In genomic region chr2:121266543-121267106, GRCh38 we compare ENCODE assay signal across 25 cellular contexts. TPM values are rescaled to one million over a fixed set of nuclear protein-coding genes. Genes with fewer than 3 reads are reported as not detected.
DNase-seq lines count a peak whose midpoint lies in the region; ATAC-seq and TF ChIP-seq lines count a peak whose summit lies in the region.
"Had no signal": no experiment of that assay in that cellular context is flagged by ENCODE, and none has a peak within 500 bp of the region (broad histone marks: within the 10 kb centered on the region; RNA-seq: fewer than 3 reads in every experiment).

No MANE protein-coding gene starts in this region.

- CTCF ChIA-PET in Calu3 (lab: Charles Lee), result no interaction called here
- CTCF ChIA-PET in HEK293 (lab: Yijun Ruan, JAX), result no interaction called here

- H3K4me3 Mint-ChIP-seq in Calu3 (ENCODE audit: low read depth, unreplicated experiment), result no peak overlapping the region
- H3K4me3 Mint-ChIP-seq: activated CD4-positive, alpha-beta memory T cell treated with anti-CD3 and anti-CD28 coated beads, Interleukin-2, amount 10 ng/mL, durations not matched to agents 7 days and 5 days; CD4-positive, alpha-beta T cell; central memory CD8-positive, alpha-beta T cell; naive thymus-derived CD4-positive, alpha-beta T cell; stimulated activated naive B cell treated with anti-CD40 and anti-IgM and Interleukin-4, amounts not matched to agents 10 μg/mL and 1 μg/mL and 100 μg/mL, for 72 hours had no signal

- H3K36me3 Mint-ChIP-seq in Calu3 (ENCODE audit: insufficient read depth, unreplicated experiment), result peaks cover 10% of the 10 kb centered on the region
- H3K36me3 Mint-ChIP-seq: naive thymus-derived CD4-positive, alpha-beta T cell; stimulated activated naive B cell treated with anti-CD40 and anti-IgM and Interleukin-4, amounts not matched to agents 10 μg/mL and 1 μg/mL and 100 μg/mL, for 72 hours had no signal

- intact Hi-C loops in Calu3 (cut with micrococcal nuclease; ENCODE audit: unreplicated experiment), result no loop called here

- no peak overlapping the region for H3K27ac ChIP-seq in HEK293 (ENCODE audit: extremely low read depth, low read depth, low read length)
- H3K27ac ChIP-seq: suprapubic skin, vagina had no signal

- DNase-seq in Calu3, result peak; percentile 35
- peak; percentile 11 for DNase-seq in mesenteric fat pad (ENCODE audit: low spot score)
- no peak for DNase-seq in NCI-H2107 (lab: John Stamatoyannopoulos, UW)
- DNase-seq in NCI-H524 (lab: John Stamatoyannopoulos, UW), result no peak
- DNase-seq: activated CD4-positive, alpha-beta memory T cell treated with anti-CD3 and anti-CD28 coated beads, Interleukin-2, amount 10 ng/mL, durations not matched to agents 7 days and 5 days; activated CD4-positive, CD25-positive, alpha-beta regulatory T cell treated with anti-CD3 and anti-CD28 coated beads, Interleukin-2, amount 50 U/mL, for 72 hours; activated gamma-delta T cell; activated T-cell treated with anti-CD3 and anti-CD28 coated beads for 4 hours; CD4-positive, alpha-beta T cell; dermis blood vessel endothelial cell; KG1; left cardiac atrium; MV-4-11; naive thymus-derived CD4-positive, alpha-beta T cell; NCI-H2227 treated with DMSO at 0.1 percent for 48 hours; retina; SIG-M5; stimulated activated CD4-positive, alpha-beta T cell treated with anti-CD3 and anti-CD28 coated beads, Interleukin-4, amount 100 ng/mL, for 1 hour; stimulated activated naive B cell treated with anti-CD40 and anti-IgM and Interleukin-4, amounts not matched to agents 10 μg/mL and 1 μg/mL and 100 μg/mL, for 72 hours had no signal

- H3K27me3 Mint-ChIP-seq in Calu3 (ENCODE audit: unreplicated experiment), result no peaks in the 10 kb centered on the region
- H3K27me3 Mint-ChIP-seq: activated CD4-positive, alpha-beta memory T cell treated with anti-CD3 and anti-CD28 coated beads, Interleukin-2, amount 10 ng/mL, durations not matched to agents 7 days and 5 days; CD4-positive, alpha-beta T cell had no signal

- BruUV-seq in Calu3 (replicated peaks; lab: Mats Ljungman, UMichigan), result no TSS peak

- H3K9me3 ChIP-seq in HEK293 (ENCODE audit: control insufficient read depth, insufficient read depth, low read depth, low read length), result no peaks in the 10 kb centered on the region
- H3K9me3 ChIP-seq: suprapubic skin, vagina had no signal

- POLR2A ChIA-PET in HEK293 (lab: Yijun Ruan, JAX), result no interaction called here

- H3K4me3 ChIP-seq in HEK293 (ENCODE audit: low read depth, low read length), result no peak overlapping the region
- H3K4me3 ChIP-seq: suprapubic skin, vagina had no signal

- peaks cover 28% of the 10 kb centered on the region for H3K4me1 Mint-ChIP-seq in Calu3 (ENCODE audit: low read depth, unreplicated experiment)
- H3K4me1 Mint-ChIP-seq: activated CD4-positive, alpha-beta memory T cell treated with anti-CD3 and anti-CD28 coated beads, Interleukin-2, amount 10 ng/mL, durations not matched to agents 7 days and 5 days; central memory CD8-positive, alpha-beta T cell; naive thymus-derived CD4-positive, alpha-beta T cell; stimulated activated naive B cell treated with anti-CD40 and anti-IgM and Interleukin-4, amounts not matched to agents 10 μg/mL and 1 μg/mL and 100 μg/mL, for 72 hours had no signal

- H3K27ac Mint-ChIP-seq in Calu3 (ENCODE audit: unreplicated experiment), result peak overlapping the region; percentile 6
- H3K27ac Mint-ChIP-seq: activated CD4-positive, alpha-beta memory T cell treated with anti-CD3 and anti-CD28 coated beads, Interleukin-2, amount 10 ng/mL, durations not matched to agents 7 days and 5 days; CD4-positive, alpha-beta T cell; naive thymus-derived CD4-positive, alpha-beta T cell; stimulated activated naive B cell treated with anti-CD40 and anti-IgM and Interleukin-4, amounts not matched to agents 10 μg/mL and 1 μg/mL and 100 μg/mL, for 72 hours had no signal

- H3K4me1 ChIP-seq in HEK293 (ENCODE audit: control insufficient read depth, insufficient read depth, low read length), result peaks cover 7% of the 10 kb centered on the region
- H3K4me1 ChIP-seq: suprapubic skin, vagina had no signal

- ATAC-seq in esophagus mucosa, result peak; percentile 94
- no peak for ATAC-seq in GM21576 (IDR thresholded peaks at IDR 0.05; ENCODE audit: unreplicated experiment)
- ATAC-seq: left cardiac atrium; naive thymus-derived CD4-positive, alpha-beta T cell; stimulated activated naive B cell treated with anti-CD40 and anti-IgM and Interleukin-4, amounts not matched to agents 10 μg/mL and 1 μg/mL and 100 μg/mL, for 72 hours had no signal

- no peaks in the 10 kb centered on the region for H3K9me3 Mint-ChIP-seq in Calu3 (ENCODE audit: low read depth, unreplicated experiment)
- H3K9me3 Mint-ChIP-seq: activated CD4-positive, alpha-beta memory T cell treated with anti-CD3 and anti-CD28 coated beads, Interleukin-2, amount 10 ng/mL, durations not matched to agents 7 days and 5 days; CD4-positive, alpha-beta T cell; central memory CD8-positive, alpha-beta T cell; stimulated activated naive B cell treated with anti-CD40 and anti-IgM and Interleukin-4, amounts not matched to agents 10 μg/mL and 1 μg/mL and 100 μg/mL, for 72 hours had no signal

- TF ChIP-seq CTCF in Calu3 (IDR thresholded peaks at IDR 0.05; ENCODE audit: unreplicated experiment), result no peak
- TF ChIP-seq CTCF in HEK293 (tag by site-specific recombination; IDR thresholded peaks at IDR 0.05), result no peak

- no peaks in the 10 kb centered on the region; a peak in 1 of 3 replicates for H3K36me3 ChIP-seq in HEK293 (ENCODE audit: control insufficient read depth in 2 of 2, insufficient read depth in 1 of 2, low read length in 2 of 2)
- H3K36me3 ChIP-seq: suprapubic skin, vagina had no signal

TF ChIP-seq in HEK293, 187 proteins besides CTCF, POLR2A, EP300 and RAD21 (continues in another document):
- peak; percentile 53 for TF ChIP-seq ZNF623 (tag by site-specific recombination; IDR thresholded peaks at IDR 0.05)
- TF ChIP-seq ZNF510 (tag by site-specific recombination; IDR thresholded peaks at IDR 0.05; ENCODE audit: insufficient replicate concordance), result peak; percentile 30
- no peak for TF ChIP-seq ZNF544 (tag by site-specific recombination; IDR thresholded peaks at IDR 0.05)
- TF ChIP-seq SALL2 (tag by site-specific recombination; IDR thresholded peaks at IDR 0.05; ENCODE audit: borderline replicate concordance), result no peak
- peak; percentile 70 for TF ChIP-seq ZNF426 (tag by site-specific recombination; IDR thresholded peaks at IDR 0.05)
- TF ChIP-seq ZNF394 (tag by site-specific recombination; IDR thresholded peaks at IDR 0.05; ENCODE audit: borderline replicate concordance), result peak; percentile 90
- TF ChIP-seq ZBTB8A (tag by site-specific recombination; IDR thresholded peaks at IDR 0.05), result peak; percentile 51; the same call in 1 of the 2 replicates
- TF ChIP-seq ZIC2 (tag by site-specific recombination; IDR thresholded peaks at IDR 0.05), result no peak
- TF ChIP-seq ZNF18 (tag by site-specific recombination; IDR thresholded peaks at IDR 0.05), result no peak
- no peak for TF ChIP-seq MEIS1 (CRISPR knock-in tag; IDR thresholded peaks at IDR 0.05; ENCODE audit: borderline replicate concordance)
- 0 out of 2 replicates have a peak, but pooled peaks have one; percentile 30 for TF ChIP-seq ZNF140 (tag by site-specific recombination; IDR thresholded peaks at IDR 0.05)
- TF ChIP-seq SCRT1 (tag by site-specific recombination; IDR thresholded peaks at IDR 0.05; ENCODE audit: borderline replicate concordance), result no peak
- TF ChIP-seq ZBTB11 (tag by site-specific recombination; conservative IDR thresholded peaks at IDR 0.05; ENCODE audit: low read depth), result peak; percentile 75
- 0 out of 2 replicates have a peak, but pooled peaks have one; percentile 40 for TF ChIP-seq ZNF354C (tag by site-specific recombination; IDR thresholded peaks at IDR 0.05; ENCODE audit: borderline replicate concordance, low read depth)

RNA-seq across cellular contexts. Expression of gene TFCP2L1, which starts 18.4 kb away (rescaled TPM):
- total RNA-seq in Calu3 (2022) (21.1 and 29.8 TPM in 2 replicates), esophagus mucosa (36.5 TPM), mesenteric fat pad (3.1 TPM)

Comparison
In these comparisons a context has a peak if more than half of its experiments do, and no peak if none do; other contexts are left out.
1. DNase-seq: peak in Calu3 (single experiment) and mesenteric fat pad (single experiment); none in NCI-H2107 (single experiment) and NCI-H524 (0 of 2).